8 cellular contexts compared by ENCODE assay signal in genomic region chr3:127589600-127590281, GRCh38. TPM values are rescaled to one million over a fixed set of nuclear protein-coding genes. Genes with fewer than 3 reads are reported as not detected.
DNase-seq lines count a peak whose midpoint lies in the region; ATAC-seq and TF ChIP-seq lines count a peak whose summit lies in the region.

No MANE protein-coding gene starts in this region.

- no peak for TF ChIP-seq POLR2A in gastrocnemius medialis (IDR thresholded peaks at IDR 0.05)

- under 1% methylated on average over 56 of the region's 56 CpGs for WGBS in right cardiac atrium

- no peaks in the 10 kb centered on the region for H3K27me3 Mint-ChIP-seq in activated naive CD8-positive, alpha-beta T cell treated with anti-CD3 and anti-CD28 coated beads for 36 hours

- in situ Hi-C loops in gastrocnemius medialis (cut with MboI; ENCODE audit: low sequenced_read_pairs in 4 of 4), result no loop called here

- peaks cover 16% of the 10 kb centered on the region for H3K4me1 ChIP-seq in right cardiac atrium (ENCODE audit: control insufficient read depth, insufficient read depth, low read length)
- peaks cover 26 to 42% of the 10 kb centered on the region in 2 donors for H3K4me1 ChIP-seq in gastrocnemius medialis

- H3K36me3 ChIP-seq in gastrocnemius medialis, result no peaks in the 10 kb centered on the region

- DNase-seq in stimulated activated CD4-positive, alpha-beta T cell treated with anti-CD3 and anti-CD28 coated beads, Interleukin-15, amount 100 ng/mL, for 24 hours, result peak; percentile 45
- DNase-seq in stimulated activated CD4-positive, alpha-beta T cell treated with anti-CD3 and anti-CD28 coated beads, Interleukin-1b, Interleukin-23, amount 100 ng/mL, for 48 hours, result no peak
- DNase-seq in HK-2 (ENCODE audit: unreplicated experiment), result peak; percentile 57
- peak; percentile 16 for DNase-seq in activated naive CD8-positive, alpha-beta T cell treated with anti-CD3 and anti-CD28 coated beads for 36 hours
- peak; percentile 50 to 83 (median 78) for DNase-seq in right cardiac atrium
- DNase-seq in gastrocnemius medialis, result no peak
- DNase-seq in AG20443 (ENCODE audit: low spot score), result no peak

- H3K27me3 ChIP-seq in right cardiac atrium (ENCODE audit: control insufficient read depth, insufficient read depth) (no peaks in the 10 kb centered on the region), gastrocnemius medialis (no peaks in the 10 kb centered on the region)

- H3K4me3 Mint-ChIP-seq in activated naive CD8-positive, alpha-beta T cell treated with anti-CD3 and anti-CD28 coated beads for 36 hours, result peak overlapping the region; percentile 87

- peaks cover 2% of the 10 kb centered on the region for H3K36me3 Mint-ChIP-seq in activated naive CD8-positive, alpha-beta T cell treated with anti-CD3 and anti-CD28 coated beads for 36 hours

- no peaks in the 10 kb centered on the region for H3K9me3 ChIP-seq in right cardiac atrium (ENCODE audit: control insufficient read depth, low read length)
- no peaks in the 10 kb centered on the region for H3K9me3 ChIP-seq in gastrocnemius medialis

- no peaks in the 10 kb centered on the region for H3K9me3 Mint-ChIP-seq in activated naive CD8-positive, alpha-beta T cell treated with anti-CD3 and anti-CD28 coated beads for 36 hours

- intact Hi-C loops in right cardiac atrium (cut with DNase I), result no loop called here
- intact Hi-C loops in gastrocnemius medialis (cut with DNase I; ENCODE audit: low total_unique reads), result loop anchor here (1.0 to 2.0 kb wide), 5 partner anchors 9 to 228 kb away; partner anchors contain the start of genes MCM2 and PODXL2

- H3K4me3 ChIP-seq in right cardiac atrium (ENCODE audit: low read length) (peak overlapping the region; percentile 75), gastrocnemius medialis (peak overlapping the region; percentile 71 to 92 (median 76))

- peaks cover 35% of the 10 kb centered on the region for H3K4me1 Mint-ChIP-seq in activated naive CD8-positive, alpha-beta T cell treated with anti-CD3 and anti-CD28 coated beads for 36 hours

- no peak for TF ChIP-seq CTCF in gastrocnemius medialis (IDR thresholded peaks at IDR 0.05 in 4 of 5, conservative IDR thresholded peaks at IDR 0.05 in 1 of 5)

- ATAC-seq in right cardiac atrium, result peak; percentile 10 to 20
- peak; percentile 14 to 17 for ATAC-seq in gastrocnemius medialis
- no peak for ATAC-seq in HG03520 (IDR thresholded peaks at IDR 0.05; ENCODE audit: unreplicated experiment)

- peak overlapping the region; percentile 74 for H3K27ac ChIP-seq in right cardiac atrium (ENCODE audit: low read length)
- peak overlapping the region; percentile 88 to 96 (median 92) for H3K27ac ChIP-seq in gastrocnemius medialis

- peak overlapping the region; percentile 51 for H3K27ac Mint-ChIP-seq in activated naive CD8-positive, alpha-beta T cell treated with anti-CD3 and anti-CD28 coated beads for 36 hours

RNA-seq across cellular contexts. Expression of gene TPRA1, which starts 0.8 kb away (rescaled TPM):
- total RNA-seq in activated naive CD8-positive, alpha-beta T cell treated with anti-CD3 and anti-CD28 coated beads for 36 hours, result 10 to 100 TPM; 29.4 to 32.3 TPM
- total RNA-seq in right cardiac atrium (10 to 100 TPM; 18.5 to 23.7 (median 20.1) TPM), gastrocnemius medialis (10 to 100 TPM; 29.2 to 42.1 (median 31.1) TPM)
- 17.9 TPM for polyA plus RNA-seq in right cardiac atrium

RNA-seq across cellular contexts. Expression of gene MCM2, which starts 8.5 kb away (rescaled TPM):
- total RNA-seq in activated naive CD8-positive, alpha-beta T cell treated with anti-CD3 and anti-CD28 coated beads for 36 hours, result 100 to 1,000 TPM; 311 to 325 TPM
- total RNA-seq in right cardiac atrium (1 to 10 TPM; 4.0 to 7.9 (median 6.1) TPM), gastrocnemius medialis (10 to 100 TPM in 1 of 4 donors, 1 to 10 TPM in 3; 3.5 to 12.5 (median 6.6) TPM)
- polyA plus RNA-seq in right cardiac atrium, result 3.2 TPM

RNA-seq across cellular contexts. Expression of gene PODXL2, which starts 39.2 kb away (rescaled TPM):
- total RNA-seq in activated naive CD8-positive, alpha-beta T cell treated with anti-CD3 and anti-CD28 coated beads for 36 hours, result 1 to 10 TPM; 1.3 to 1.7 TPM
- total RNA-seq in right cardiac atrium (1 to 10 TPM; 1.5 to 3.0 (median 2.1) TPM), gastrocnemius medialis (1 to 10 TPM; 1.5 to 3.2 (median 2.0) TPM)
- polyA plus RNA-seq in right cardiac atrium, result 2.0 TPM

Comparison
In these comparisons a context has a peak if more than half of its experiments do, and no peak if none do; other contexts are left out.
1. DNase-seq: peak in stimulated activated CD4-positive, alpha-beta T cell treated with anti-CD3 and anti-CD28 coated beads, Interleukin-15, amount 100 ng/mL, for 24 hours (single experiment), HK-2 (single experiment), activated naive CD8-positive, alpha-beta T cell treated with anti-CD3 and anti-CD28 coated beads for 36 hours (single experiment) and right cardiac atrium (3 of 3); none in stimulated activated CD4-positive, alpha-beta T cell treated with anti-CD3 and anti-CD28 coated beads, Interleukin-1b, Interleukin-23, amount 100 ng/mL, for 48 hours (single experiment), gastrocnemius medialis (0 of 2) and AG20443 (single experiment).
2. RNA of gene MCM2, which starts 8.5 kb away (total RNA-seq): 311 to 325 TPM in activated naive CD8-positive, alpha-beta T cell treated with anti-CD3 and anti-CD28 coated beads for 36 hours; 3.5 to 12.5 TPM in gastrocnemius medialis and 4.0 to 7.9 TPM in right cardiac atrium; every median in the first group is over 10 times any median in the second.